Comparison of ENCODE assay signal across 7 cellular contexts in genomic region chr11:59755701-59756495, GRCh38. TPM values are rescaled to one million over a fixed set of nuclear protein-coding genes. Genes with fewer than 3 reads are reported as not detected.
DNase-seq lines count a peak whose midpoint lies in the region; ATAC-seq and TF ChIP-seq lines count a peak whose summit lies in the region.

No MANE protein-coding gene starts in this region.

- WGBS in heart left ventricle, 4 donors: 6 to 15% (median 9%) methylated on average over 10 to 23 of the region's 23 CpGs
- WGBS in aorta, 2 donors: 10 to 13% methylated on average over 19 to 23 of the region's 23 CpGs

- peaks cover 21% of the 10 kb centered on the region for H3K4me1 Mint-ChIP-seq in osteocyte (ENCODE audit: unreplicated experiment)

- peak overlapping the region; percentile 45 for H3K9ac ChIP-seq in SK-N-MC (ENCODE audit: insufficient read length)

- H3K9me3 Mint-ChIP-seq in osteocyte (ENCODE audit: unreplicated experiment): no peaks in the 10 kb centered on the region

- no peaks in the 10 kb centered on the region for H3K27me3 Mint-ChIP-seq in osteocyte (ENCODE audit: unreplicated experiment)

- intact Hi-C loops in heart left ventricle (cut with DNase I): loop anchor here in 5 of 10 donors (2.0 to 10.0 kb wide), 4 partner anchors 47 to 159 kb away; partner anchors contain the start of gene MRPL16 (in 1 of the 5)
- intact Hi-C loops in aorta (cut with DNase I): loop anchor here (2.0 to 10.0 kb wide), 5 partner anchors 47 to 204 kb away; partner anchors contain the start of genes MRPL16 (in 1 of the 2) and PATL1 (in 1 of the 2)

- TF ChIP-seq POLR2A in heart left ventricle (IDR thresholded peaks at IDR 0.05): no peak

- no peak for TF ChIP-seq CTCF in GM13976 (IDR thresholded peaks at IDR 0.05; ENCODE audit: borderline replicate concordance, control extremely low read depth, extremely low read depth, insufficient read depth, missing control alignments)
- TF ChIP-seq CTCF in heart left ventricle (IDR thresholded peaks at IDR 0.05): no peak
- no peak for TF ChIP-seq CTCF in osteocyte (IDR thresholded peaks at IDR 0.05)

- peak overlapping the region; percentile 78 for H3K4me3 Mint-ChIP-seq in osteocyte (ENCODE audit: unreplicated experiment)

- H3K27ac ChIP-seq in SK-N-MC (no peak overlapping the region), heart left ventricle (peak overlapping the region; percentile 88 to 98 (median 96)), aorta (ENCODE audit: low read depth in 1 of 2, low read length in 2 of 2) (peak overlapping the region; percentile 49 to 98)

- H3K9me3 ChIP-seq in SK-N-MC (ENCODE audit: low read depth, low read length) (no peaks in the 10 kb centered on the region), heart left ventricle (no peaks in the 10 kb centered on the region), aorta (ENCODE audit: control insufficient read depth, low read length) (no peaks in the 10 kb centered on the region)

- peak overlapping the region; percentile 79 for H3K27ac Mint-ChIP-seq in osteocyte (ENCODE audit: unreplicated experiment)

- ATAC-seq in heart left ventricle (peak; percentile 77 to 85 (median 82)), aorta (ENCODE audit: low FRiP score) (peak; percentile 91)

- in situ Hi-C loops in GM13976 (cut with MboI; ENCODE audit: low sequenced_read_pairs, unreplicated experiment): loop anchor here (5.0 kb wide), 1 partner anchor 46 kb away; no protein-coding TSS in a partner anchor

- H3K36me3 Mint-ChIP-seq in osteocyte (ENCODE audit: unreplicated experiment): peaks cover 3% of the 10 kb centered on the region

- DNase-seq in GM13976 (ENCODE audit: low spot score) (peak; percentile 36), HPDE6-E6E7 (ENCODE audit: extremely low spot score) (peak; percentile 65), SK-N-MC (ENCODE audit: low read depth, low spot score) (no peak), amygdala (lab: John Stamatoyannopoulos, UW) (peak in 46 of 56 donors; percentile 10 to 83 (median 44)), heart left ventricle (peak; percentile 71 to 86 (median 80)), osteocyte (ENCODE audit: extremely low spot score, unreplicated experiment) (peak; percentile 88), aorta (peak; percentile 91 to 94)

- H3K36me3 ChIP-seq in SK-N-MC (ENCODE audit: insufficient read depth, low read length) (no peaks in the 10 kb centered on the region), heart left ventricle (peaks cover 0 to 4% (median 0%) of the 10 kb centered on the region in 9 donors), aorta (ENCODE audit: control insufficient read depth in 1 of 2, insufficient read depth in 2 of 2, low read length in 1 of 2) (peaks cover 0 to 2% of the 10 kb centered on the region in 2 donors)

- H3K27me3 ChIP-seq in heart left ventricle (no peaks in the 10 kb centered on the region), aorta (ENCODE audit: control insufficient read depth in 1 of 2, insufficient read depth in 2 of 2, low read length in 1 of 2) (no peaks in the 10 kb centered on the region)

- H3K4me1 ChIP-seq in heart left ventricle (peaks cover 0 to 22% (median 10%) of the 10 kb centered on the region in 12 donors), aorta (ENCODE audit: control insufficient read depth in 1 of 2, insufficient read depth in 2 of 2, low read length in 2 of 2) (peaks cover 0 to 2% of the 10 kb centered on the region in 2 donors)

- H3K4me3 ChIP-seq in SK-N-MC (peak overlapping the region; percentile 95), heart left ventricle (peak overlapping the region; percentile 74 to 99 (median 93)), aorta (ENCODE audit: low read length in 2 of 2) (peak overlapping the region; percentile 91 to 95)

RNA-seq across cellular contexts. Expression of gene STX3, which starts 0.7 kb away (rescaled TPM):
- total RNA-seq in heart left ventricle (10 to 100 TPM in 4 of 9 donors, 1 to 10 TPM in 5; 7.7 to 16.5 (median 10.0) TPM), osteocyte (16.5 and 17.8 TPM in 2 replicates), aorta (10 to 100 TPM; 22.5 to 23.2 TPM)
- polyA plus RNA-seq in heart left ventricle (10 to 100 TPM in 1 of 2 donors, 1 to 10 TPM in 1; 6.8 to 16.6 TPM), aorta (10 to 100 TPM; 12.7 to 21.0 TPM)

RNA-seq across cellular contexts. Expression of gene OR10V1, which starts 42.3 kb away (rescaled TPM):
- total RNA-seq in heart left ventricle (not detected), osteocyte (not detected in 2 replicates), aorta (not detected)
- polyA plus RNA-seq in heart left ventricle (not detected), aorta (not detected)

RNA-seq across cellular contexts. Expression of gene MRPL16, which starts 54.7 kb away (rescaled TPM):
- 100 to 1,000 TPM in 1 of 9 donors, 10 to 100 TPM in 8; 59.3 to 117 (median 84.9) TPM for total RNA-seq in heart left ventricle
- 100 to 1,000 TPM in 1 of 2 donors, 10 to 100 TPM in 1; 73.6 to 124 TPM for polyA plus RNA-seq in heart left ventricle
- 36.5 and 42.0 TPM in 2 replicates for total RNA-seq in osteocyte
- total RNA-seq in aorta: 10 to 100 TPM; 25.3 to 29.1 TPM
- polyA plus RNA-seq in aorta: 10 to 100 TPM; 25.0 to 46.5 TPM
